Comparison of ENCODE assay signal across 8 cellular contexts in the genomic region with DNA sequence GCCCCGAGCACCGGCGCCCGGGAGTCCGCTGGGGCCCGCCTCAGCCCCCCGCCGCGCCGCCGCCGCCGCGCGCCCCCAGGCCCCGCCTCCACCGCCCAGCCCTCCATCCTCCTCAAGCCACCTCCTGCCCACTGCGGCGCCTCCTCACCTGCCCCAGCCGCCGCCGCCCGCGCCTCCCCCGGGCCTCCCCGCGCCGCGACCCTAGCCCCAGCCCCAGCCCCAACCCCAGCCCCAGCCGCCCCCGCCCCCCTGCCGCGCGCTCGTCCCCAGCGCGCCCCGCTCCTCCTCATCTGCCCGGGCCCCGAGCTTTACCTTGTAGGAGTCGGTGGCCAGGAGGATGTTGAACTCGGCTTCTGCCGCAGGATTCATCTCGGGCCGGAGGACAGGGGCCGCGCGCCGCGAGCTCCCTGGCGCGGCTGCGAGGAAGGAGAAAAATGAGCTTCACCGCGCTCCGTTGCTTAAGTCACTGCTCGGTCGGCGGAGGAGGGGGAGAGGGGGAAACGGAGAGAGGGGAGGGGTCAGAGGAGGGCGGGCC. TPM values are rescaled to one million over a fixed set of nuclear protein-coding genes. Genes with fewer than 3 reads are reported as not detected.
DNase-seq lines count a peak whose midpoint lies in the region; ATAC-seq and TF ChIP-seq lines count a peak whose summit lies in the region.

Gene NAMPT (minus strand): TSS at position 468 of the 535 bp plus-strand sequence. CDS start 99 bp downstream, at position 369.

- H3K27ac Mint-ChIP-seq in activated B cell treated with CpG ODN at 0.5 μM for 24 hours (peak within 1 kb of the TSS; percentile 98), endothelial cell (ENCODE audit: unreplicated experiment) (peak within 1 kb of the TSS; percentile 89)

- H3K9me3 Mint-ChIP-seq in activated B cell treated with CpG ODN at 0.5 μM for 24 hours, result no peaks in the 10 kb centered on the region
- no peaks in the 10 kb centered on the region for H3K9me3 Mint-ChIP-seq in endothelial cell (ENCODE audit: unreplicated experiment)

- H3K9me3 ChIP-seq in muscle layer of duodenum (ENCODE audit: control insufficient read depth in 1 of 2, low read length in 2 of 2) (no peaks in the 10 kb centered on the region), thymus (ENCODE audit: control insufficient read depth) (no peaks in the 10 kb centered on the region)

- CTCF ChIA-PET in activated B cell treated with CpG ODN at 0.5 μM for 24 hours (lab: Charles Lee), result interaction anchor here (0.8 to 1.7 kb wide), 6 partner anchors 61 to 452 kb away, joined by 3 to 5 read pairs (median 3); no protein-coding TSS in a partner anchor

- intact Hi-C loops in activated B cell treated with CpG ODN at 0.5 μM for 24 hours (cut with micrococcal nuclease), result loop anchor here (1.0 to 10.0 kb wide), 17 partner anchors 62 to 1340 kb away; partner anchors contain the start of genes CCDC71L, KMT2E, PIK3CG and PRKAR2B

- H3K4me1 Mint-ChIP-seq in activated B cell treated with CpG ODN at 0.5 μM for 24 hours, result peaks cover 36% of the 10 kb centered on the region
- H3K4me1 Mint-ChIP-seq in endothelial cell (ENCODE audit: unreplicated experiment), result peaks cover 28% of the 10 kb centered on the region

- H3K4me3 Mint-ChIP-seq in activated B cell treated with CpG ODN at 0.5 μM for 24 hours (peak within 1 kb of the TSS; percentile 89), endothelial cell (ENCODE audit: unreplicated experiment) (peak within 1 kb of the TSS; percentile 98)

- no peaks in the 10 kb centered on the region for H3K27me3 Mint-ChIP-seq in activated B cell treated with CpG ODN at 0.5 μM for 24 hours
- peaks cover 10% of the 10 kb centered on the region for H3K27me3 Mint-ChIP-seq in endothelial cell (ENCODE audit: unreplicated experiment)

- peak; percentile 18 for ATAC-seq in GM21381 (IDR thresholded peaks at IDR 0.05; ENCODE audit: unreplicated experiment)
- peak; percentile 35 for ATAC-seq in activated B cell treated with CpG ODN at 0.5 μM for 24 hours (ENCODE audit: low read depth)

- peak within 1 kb of the TSS; percentile 92 for H3K9ac ChIP-seq in KMS-11

- H2AFZ ChIP-seq in KMS-11 (ENCODE audit: low read depth), result peak within 1 kb of the TSS; percentile 81

- H3K4me3 ChIP-seq in KMS-11 (IDR thresholded peaks at IDR 0.05; ENCODE audit: insufficient read depth, low read depth, low read length) (peak within 1 kb of the TSS; percentile 56), muscle layer of duodenum (ENCODE audit: low read depth in 1 of 2, low read length in 2 of 2) (peak within 1 kb of the TSS; percentile 81 to 97), thymus (ENCODE audit: low read length) (peak within 1 kb of the TSS; percentile 63)

- in situ Hi-C loops in Caki2 (cut with HindIII; ENCODE audit: low pct_unique_long_range_greater_than_20kb, low sequenced_read_pairs), result no loop called here

- H3K79me2 ChIP-seq in KMS-11 (ENCODE audit: insufficient read depth, low read depth), result peaks cover 45% of the 10 kb centered on the region

- POLR2A ChIA-PET in activated B cell treated with CpG ODN at 0.5 μM for 24 hours (lab: Charles Lee), result interaction anchor here (0.6 to 3.6 kb wide), 38 partner anchors 11 to 1459 kb away, joined by 3 to 74 read pairs (median 4); partner anchors contain the start of genes CBLL1, CCDC71L, HBP1 and KMT2E

- no peak for TF ChIP-seq CTCF in KMS-11 (conservative IDR thresholded peaks at IDR 0.05; ENCODE audit: low read depth, low read length)
- TF ChIP-seq CTCF in activated B cell treated with CpG ODN at 0.5 μM for 24 hours (IDR thresholded peaks at IDR 0.05), result no peak
- no peak for TF ChIP-seq CTCF in endothelial cell (IDR thresholded peaks at IDR 0.05; ENCODE audit: unreplicated experiment)

- WGBS in thymus, result under 1% methylated on average over 59 of the region's 61 CpGs

- H3K4me1 ChIP-seq in KMS-11 (ENCODE audit: low read depth, poor library complexity, severe bottlenecking) (peaks cover 42% of the 10 kb centered on the region), muscle layer of duodenum (ENCODE audit: control insufficient read depth in 1 of 2, insufficient read depth in 2 of 2, low read length in 2 of 2) (peaks cover 0 to 3% of the 10 kb centered on the region in 2 donors), thymus (ENCODE audit: control insufficient read depth, insufficient read depth, low read length) (peaks cover 5% of the 10 kb centered on the region)

- H3K27me3 ChIP-seq in KMS-11 (ENCODE audit: insufficient read depth, low read depth) (no peaks in the 10 kb centered on the region), muscle layer of duodenum (ENCODE audit: low read depth, low read length) (no peaks in the 10 kb centered on the region), thymus (ENCODE audit: control insufficient read depth, insufficient read depth) (no peaks in the 10 kb centered on the region)

- H3K27ac ChIP-seq in KMS-11 (peak within 1 kb of the TSS; percentile 83), muscle layer of duodenum (ENCODE audit: low read length) (peak within 1 kb of the TSS; percentile 100), thymus (ENCODE audit: low read depth) (peak within 1 kb of the TSS; percentile 84)

- H3K36me3 ChIP-seq in KMS-11 (ENCODE audit: insufficient read depth) (no peaks in the 10 kb centered on the region), muscle layer of duodenum (ENCODE audit: control insufficient read depth in 1 of 2, insufficient read depth in 2 of 2, low read length in 2 of 2) (no peaks in the 10 kb centered on the region), thymus (ENCODE audit: control insufficient read depth, insufficient read depth) (no peaks in the 10 kb centered on the region)

- H3K36me3 Mint-ChIP-seq in activated B cell treated with CpG ODN at 0.5 μM for 24 hours (ENCODE audit: low read depth) (peaks cover 10% of the 10 kb centered on the region), endothelial cell (ENCODE audit: low read depth, unreplicated experiment) (peaks cover 16% of the 10 kb centered on the region)

- DNase-seq in Caki2 (ENCODE audit: low read depth) (no peak), activated B cell treated with CpG ODN at 0.5 μM for 24 hours (peak; percentile 90), endothelial cell (ENCODE audit: low spot score) (peak; percentile 55), AML-193 (lab: John Stamatoyannopoulos, UW) (no peak)

- H3K4me2 ChIP-seq in KMS-11, result peak within 1 kb of the TSS; percentile 92

- 0 out of 2 replicates have a peak, but pooled peaks cover 3% of the 10 kb centered on the region for H4K20me1 ChIP-seq in KMS-11 (ENCODE audit: insufficient read depth)

RNA-seq across cellular contexts. Expression of gene NAMPT, which starts in this region (rescaled TPM):
- total RNA-seq in Caki2 (2014; rRNA removed; shearing (Covaris generic); ENCODE audit: low replicate concordance), result 88.3 and 109 TPM in 2 replicates
- 84.3 and 90.2 TPM in 2 replicates for total RNA-seq in activated B cell treated with CpG ODN at 0.5 μM for 24 hours
- 153 TPM for total RNA-seq in endothelial cell (ENCODE audit: unreplicated experiment)
- 79.3 TPM for polyA plus RNA-seq in thymus

Comparison
In these comparisons a context has a peak if more than half of its experiments do, and no peak if none do; other contexts are left out.
1. DNase-seq: peak in activated B cell treated with CpG ODN at 0.5 μM for 24 hours (single experiment) and endothelial cell (single experiment); none in Caki2 (single experiment) and AML-193 (0 of 2).
2. Peak in every context shown above with its lines, with median percentiles within 50 percentile points of each other: H3K27ac ChIP-seq and H3K4me3 ChIP-seq.